19 cellular contexts compared by ENCODE assay signal in the genomic region with DNA sequence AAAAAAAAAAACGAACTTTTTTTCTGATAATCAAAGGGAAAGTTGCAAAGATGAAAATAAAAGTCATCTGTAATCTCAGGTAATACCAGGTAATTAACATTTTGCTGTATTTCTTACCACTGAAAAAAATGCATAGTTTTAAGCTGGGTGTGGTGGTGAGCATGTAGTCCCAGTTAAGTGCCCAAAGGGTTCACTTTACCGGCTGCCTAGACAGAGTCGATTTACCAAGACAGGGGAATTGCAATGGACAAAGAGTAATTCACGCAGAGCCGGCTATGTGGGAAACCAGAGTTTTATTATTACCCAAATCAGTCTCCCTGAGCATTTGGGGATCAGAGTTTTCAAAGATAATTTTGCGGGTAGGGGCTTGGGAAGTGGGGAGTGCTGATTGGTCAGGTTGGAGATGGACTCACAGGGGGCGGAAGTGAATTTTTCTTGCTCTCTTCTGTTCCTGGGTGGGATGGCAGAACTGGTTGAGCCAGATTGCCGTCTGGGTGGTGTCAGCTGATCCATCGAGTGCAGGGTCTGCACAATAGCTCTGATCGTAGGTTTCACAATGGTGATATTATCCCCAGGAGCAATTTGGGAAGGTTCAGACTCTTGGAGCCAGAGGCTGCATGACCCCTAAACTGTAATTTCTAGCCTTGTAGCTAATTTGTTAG. TPM values are rescaled to one million over a fixed set of nuclear protein-coding genes. Genes with fewer than 3 reads are reported as not detected.
DNase-seq lines count a peak whose midpoint lies in the region; TF ChIP-seq lines count a peak whose summit lies in the region.
"Had no signal": no experiment of that assay in that cellular context is flagged by ENCODE, and none has a peak within 500 bp of the region (broad histone marks: within the 10 kb centered on the region; RNA-seq: fewer than 3 reads in every experiment).

No MANE protein-coding gene starts in this region.

- H3K9ac ChIP-seq in HUES64 (ENCODE audit: low read depth, low read length) (no peak overlapping the region), endodermal cell (ENCODE audit: extremely low read depth, low read length, poor library complexity, severe bottlenecking) (no peak overlapping the region)

- WGBS in HUES64: 84% methylated on average over 9 of the region's 10 CpGs
- WGBS in endodermal cell (ENCODE audit: insufficient coverage in 1 of 2, insufficient read length in 1 of 2), 2 experiments: 86 to 93% methylated on average over 7 to 9 of the region's 10 CpGs

- H3K36me3 ChIP-seq in HUES64 (ENCODE audit: insufficient read depth, low read length): no peaks in the 10 kb centered on the region
- H3K36me3 ChIP-seq in endodermal cell (ENCODE audit: control insufficient read depth, insufficient read depth, low read length): no peaks in the 10 kb centered on the region
- no peaks in the 10 kb centered on the region for H3K36me3 ChIP-seq in Peyer's patch

- H3K27ac Mint-ChIP-seq in endodermal cell: peak overlapping the region; percentile 41
- peak overlapping the region; percentile 33 to 66 (median 48) for H3K27ac Mint-ChIP-seq in nephron
- H3K27ac Mint-ChIP-seq: B cell; CD4-positive, alpha-beta T cell had no signal

- TF ChIP-seq POLR2A in Peyer's patch (IDR thresholded peaks at IDR 0.05): no peak

- peak; percentile 86 for DNase-seq in ELF-1 (ENCODE audit: low read depth, low spot score)
- DNase-seq in endodermal cell: peak; percentile 58
- no peak for DNase-seq in Peyer's patch
- DNase-seq in kidney tubule cell (ENCODE audit: low spot score): no peak
- DNase-seq in NCI-H345 treated with DMSO at 0.1 percent for 48 hours (lab: John Stamatoyannopoulos, UW; ENCODE audit: unreplicated experiment): no peak
- DNase-seq in middle frontal gyrus (ENCODE audit: extremely low spot score, low spot score): no peak
- DNase-seq: ACHN; CD4-positive, alpha-beta T cell; DND-41; GOT3; Karpas-422; MM.1S; NCI-H2029; NCI-H226; NCI-H69; PC-9 had no signal

- no peaks in the 10 kb centered on the region for H3K9me3 ChIP-seq in HUES64 (ENCODE audit: insufficient read depth, low read depth, low read length)
- H3K9me3 ChIP-seq in endodermal cell (ENCODE audit: control insufficient read depth, low read length): no peaks in the 10 kb centered on the region
- no peaks in the 10 kb centered on the region for H3K9me3 ChIP-seq in Peyer's patch

- H3K4me3 ChIP-seq in HUES64 (ENCODE audit: low read length) (peak overlapping the region; percentile 3; the same call in 1 of the 2 replicates), endodermal cell (ENCODE audit: low read length) (no peak overlapping the region), Peyer's patch (no peak overlapping the region)
- H3K4me3 ChIP-seq: PC-9 had no signal

- no peaks in the 10 kb centered on the region for H3K36me3 Mint-ChIP-seq in endodermal cell (ENCODE audit: low read depth)
- no peaks in the 10 kb centered on the region for H3K36me3 Mint-ChIP-seq in nephron (ENCODE audit: low read depth)

- peaks cover 21% of the 10 kb centered on the region for H3K4me1 Mint-ChIP-seq in endodermal cell
- peaks cover 39% of the 10 kb centered on the region for H3K4me1 Mint-ChIP-seq in nephron
- H3K4me1 Mint-ChIP-seq: B cell had no signal

- no peaks in the 10 kb centered on the region for H3K27me3 ChIP-seq in HUES64 (ENCODE audit: insufficient read depth, low read length)
- no peaks in the 10 kb centered on the region for H3K27me3 ChIP-seq in endodermal cell (ENCODE audit: control insufficient read depth, insufficient read depth, low read length, poor library complexity, severe bottlenecking)
- no peaks in the 10 kb centered on the region for H3K27me3 ChIP-seq in Peyer's patch

- H3K27ac ChIP-seq in HUES64 (ENCODE audit: low read depth, low read length) (no peak overlapping the region), endodermal cell (ENCODE audit: low read depth, low read length) (no peak overlapping the region), Peyer's patch (no peak overlapping the region)
- H3K27ac ChIP-seq: PC-9 had no signal

- H3K27me3 Mint-ChIP-seq in endodermal cell (ENCODE audit: insufficient read depth) (no peaks in the 10 kb centered on the region), nephron (ENCODE audit: low read depth) (no peaks in the 10 kb centered on the region)
- H3K27me3 Mint-ChIP-seq: B cell had no signal

- H3K4me1 ChIP-seq in HUES64 (ENCODE audit: insufficient read depth, low read length) (peaks cover 6% of the 10 kb centered on the region), endodermal cell (ENCODE audit: control insufficient read depth, insufficient read depth, low read length) (peaks cover 15% of the 10 kb centered on the region), Peyer's patch (no peaks in the 10 kb centered on the region)

- H3K9me3 Mint-ChIP-seq in endodermal cell (no peaks in the 10 kb centered on the region), nephron (no peaks in the 10 kb centered on the region)
- H3K9me3 Mint-ChIP-seq: CD4-positive, alpha-beta T cell had no signal

- no peak for TF ChIP-seq CTCF in endodermal cell (conservative IDR thresholded peaks at IDR 0.05)
- no peak for TF ChIP-seq CTCF in nephron (IDR thresholded peaks at IDR 0.05; ENCODE audit: unreplicated experiment in 3 of 3)
- TF ChIP-seq CTCF in Peyer's patch (IDR thresholded peaks at IDR 0.05): no peak

- H3K4me3 Mint-ChIP-seq in endodermal cell (no peak overlapping the region), nephron (no peak overlapping the region)
- H3K4me3 Mint-ChIP-seq: B cell; CD4-positive, alpha-beta T cell had no signal

RNA-seq across cellular contexts. Expression of gene RPF2, which starts 51.9 kb away (rescaled TPM):
- polyA plus RNA-seq in HUES64 (2013, experiment 1 of 2): 45.9 TPM
- 46.9 TPM for polyA plus RNA-seq in HUES64 (2013, experiment 2 of 2)
- 10 to 100 TPM; 30.6 to 36.4 TPM for total RNA-seq in endodermal cell
- 25.1 TPM for polyA plus RNA-seq in endodermal cell (2013, experiment 1 of 2)
- 24.0 TPM for polyA plus RNA-seq in endodermal cell (2013, experiment 2 of 2)
- 1 to 10 TPM; 3.5 to 9.6 (median 7.2) TPM for total RNA-seq in Peyer's patch

RNA-seq across cellular contexts. Expression of gene SLC16A10, which starts 53.5 kb away (rescaled TPM):
- 4.3 TPM for polyA plus RNA-seq in HUES64 (2013, experiment 1 of 2)
- 5.8 TPM for polyA plus RNA-seq in HUES64 (2013, experiment 2 of 2)
- 10 to 100 TPM in 1 of 2 donors, 1 to 10 TPM in 1; 8.7 to 13.8 TPM for total RNA-seq in endodermal cell
- polyA plus RNA-seq in endodermal cell (2013, experiment 1 of 2): 2.7 TPM
- 2.5 TPM for polyA plus RNA-seq in endodermal cell (2013, experiment 2 of 2)
- total RNA-seq in Peyer's patch: 1 to 10 TPM; 2.5 to 9.5 (median 9.3) TPM

Comparison
In these comparisons a context has a peak if more than half of its experiments do, and no peak if none do; other contexts are left out.
1. DNase-seq: peak in ELF-1 (single experiment) and endodermal cell (single experiment); none in Peyer's patch (0 of 3), kidney tubule cell (single experiment), NCI-H345 treated with DMSO at 0.1 percent for 48 hours (single experiment) and middle frontal gyrus (single experiment).